Comparison of ENCODE assay signal across 19 cellular contexts in the genomic region with DNA sequence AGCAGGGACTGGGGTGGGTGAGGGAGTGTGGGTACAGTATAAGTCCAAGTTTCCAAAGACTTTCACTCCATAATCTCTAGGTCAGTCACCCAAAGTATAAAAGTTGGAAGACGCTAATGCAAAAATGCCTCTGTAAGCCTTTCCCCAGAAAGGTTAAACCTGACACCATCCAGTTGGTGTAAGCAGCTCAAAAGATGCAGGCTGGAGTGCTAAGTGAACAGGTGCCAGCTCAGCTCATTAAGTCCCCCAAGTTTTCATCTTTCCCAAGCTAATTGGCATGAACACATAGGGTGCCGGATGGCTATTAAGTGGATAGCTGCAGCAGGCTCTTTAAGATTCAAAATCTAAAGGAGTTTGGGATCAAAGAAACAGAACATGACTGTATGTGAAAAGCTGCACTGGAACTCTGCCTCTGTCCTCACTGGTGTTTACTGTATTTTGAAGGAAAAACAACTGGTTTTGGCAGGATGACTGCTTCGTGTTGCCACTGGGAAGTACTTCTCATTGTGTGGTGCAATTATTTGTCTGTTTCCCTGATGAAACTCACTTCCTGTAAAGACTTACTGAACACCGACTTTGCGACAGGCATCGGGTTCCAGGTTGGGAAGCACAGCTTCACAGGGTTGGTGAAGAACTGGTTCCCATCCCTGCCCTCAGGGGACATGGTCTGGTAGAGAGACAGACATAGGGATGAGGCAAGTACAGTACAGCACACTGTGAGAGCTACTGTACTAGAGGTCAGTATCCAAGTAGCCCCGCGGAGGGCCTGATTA.
DNase-seq lines count a peak whose midpoint lies in the region; ATAC-seq and TF ChIP-seq lines count a peak whose summit lies in the region.
"Had no signal": no experiment of that assay in that cellular context is flagged by ENCODE, and none has a peak within 500 bp of the region (broad histone marks: within the 10 kb centered on the region; RNA-seq: fewer than 3 reads in every experiment).

No MANE protein-coding gene starts in this region.

- peak overlapping the region; percentile 30 for H3K27ac ChIP-seq in temporal lobe (ENCODE audit: low read depth, low read length)
- H3K27ac ChIP-seq: 22Rv1, BLaER1, PC-9, SK-N-MC had no signal

- no peak for TF ChIP-seq CTCF in epithelial cell of esophagus (IDR thresholded peaks at IDR 0.05; ENCODE audit: insufficient read depth, low read depth, low read length, missing control alignments)

- peak; percentile 85 for DNase-seq in DMS 273 (lab: John Stamatoyannopoulos, UW; ENCODE audit: unreplicated experiment)
- no peak for DNase-seq in DMS 273 treated with DMSO at 0.1 percent for 48 hours (lab: John Stamatoyannopoulos, UW)
- peak; percentile 90 to 98 for DNase-seq in NCI-H524 (lab: John Stamatoyannopoulos, UW)
- peak; percentile 44 for DNase-seq in epithelial cell of esophagus (ENCODE audit: low read depth)
- no peak for DNase-seq in activated CD8-positive, alpha-beta memory T cell treated with anti-CD3 and anti-CD28 coated beads, Interleukin-2, amount 50 U/mL, for 48 hours
- no peak for DNase-seq in NCI-H345 (lab: John Stamatoyannopoulos, UW)
- DNase-seq: DMS153, EL, H9, NCI-H1417 treated with DMSO at 0.1 percent for 48 hours, NCI-H2029 treated with DMSO at 0.1 percent for 48 hours, NCI-H446 treated with DMSO at 0.1 percent for 48 hours, PC-9, T-helper 1 cell had no signal

- no peak overlapping the region for H3K4me3 ChIP-seq in epithelial cell of esophagus (ENCODE audit: low read length)
- H3K4me3 ChIP-seq: BLaER1, PC-9, SK-N-MC had no signal

- no peak for ATAC-seq in GM18511 (IDR thresholded peaks at IDR 0.05; ENCODE audit: unreplicated experiment)

Comparison
In these comparisons a context has a peak if more than half of its experiments do, and no peak if none do; other contexts are left out.
1. DNase-seq: peak in DMS 273 (single experiment), NCI-H524 (2 of 2) and epithelial cell of esophagus (single experiment); none in DMS 273 treated with DMSO at 0.1 percent for 48 hours (single experiment), activated CD8-positive, alpha-beta memory T cell treated with anti-CD3 and anti-CD28 coated beads, Interleukin-2, amount 50 U/mL, for 48 hours (single experiment) and NCI-H345 (single experiment).